19 cellular contexts compared by ENCODE assay signal in the genomic region with DNA sequence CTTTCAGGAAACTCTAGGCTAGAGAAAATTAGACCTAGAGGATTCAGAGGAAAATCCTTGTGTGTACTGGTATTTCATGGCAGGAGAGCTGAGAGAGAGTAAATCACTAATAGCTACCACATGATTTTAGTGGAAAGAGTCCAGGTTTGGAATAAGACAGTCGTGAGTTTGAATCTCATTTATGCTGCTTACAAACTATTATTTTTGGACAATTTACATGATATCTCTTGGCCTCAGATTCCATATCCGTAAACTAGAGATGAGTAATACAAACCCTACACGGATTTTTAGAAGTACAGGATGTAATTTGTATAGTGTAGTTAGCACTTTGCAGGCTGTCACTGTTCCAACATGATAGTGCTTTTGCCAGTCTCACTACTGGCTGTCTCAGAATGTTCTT. TPM values are rescaled to one million over a fixed set of nuclear protein-coding genes. Genes with fewer than 3 reads are reported as not detected.
A peak's percentile ranks its signal among the peaks of the same experiment; 100 is the strongest.
DNase-seq lines count a peak whose midpoint lies in the region; ATAC-seq and TF ChIP-seq lines count a peak whose summit lies in the region.
"Had no signal": no experiment of that assay in that cellular context is flagged by ENCODE, and none has a peak within 500 bp of the region (broad histone marks: within the 10 kb centered on the region; RNA-seq: fewer than 3 reads in every experiment).

No MANE protein-coding gene starts in this region.

- in situ Hi-C loops in brain microvascular endothelial cell (cut with HindIII; ENCODE audit: low pct_ligation_motif_present, low sequenced_read_pairs), result no loop called here

- peak overlapping the region; percentile 10 for H3K27ac ChIP-seq in brain microvascular endothelial cell
- H3K27ac ChIP-seq in upper lobe of right lung, result no peak overlapping the region
- no peak overlapping the region for H3K27ac ChIP-seq in suprapubic skin
- H3K27ac ChIP-seq: hepatocyte, parathyroid adenoma, vagina had no signal

- intact Hi-C loops in upper lobe of right lung (cut with DNase I), result no loop called here

- no peaks in the 10 kb centered on the region for H3K9me3 Mint-ChIP-seq in HFFc6

- peaks cover 2% of the 10 kb centered on the region; the same call in 1 of the 2 replicates for H3K27me3 Mint-ChIP-seq in HFFc6 (ENCODE audit: insufficient read depth)

- WGBS in suprapubic skin, result 26% methylated on average over 3 of the region's 3 CpGs

- TF ChIP-seq CTCF in AG10803 (conservative IDR thresholded peaks at IDR 0.05; ENCODE audit: low read length) (no peak), HFFc6 (IDR thresholded peaks at IDR 0.05) (no peak), brain microvascular endothelial cell (IDR thresholded peaks at IDR 0.05; ENCODE audit: low read depth, low read length, missing control alignments) (no peak), upper lobe of right lung (IDR thresholded peaks at IDR 0.05) (no peak), suprapubic skin (IDR thresholded peaks at IDR 0.05) (no peak)

- H3K27me3 ChIP-seq in brain microvascular endothelial cell (replicated peaks) (no peaks in the 10 kb centered on the region), upper lobe of right lung (no peaks in the 10 kb centered on the region), suprapubic skin (no peaks in the 10 kb centered on the region)
- H3K27me3 ChIP-seq: hepatocyte, spleen, vagina had no signal

- DNase-seq in AG10803 (ENCODE audit: low read depth) (peak; percentile 57), HFFc6 (peak; percentile 32), brain microvascular endothelial cell (no peak), iris pigment epithelial cell (ENCODE audit: low read depth) (peak; percentile 58), upper lobe of right lung (no peak), suprapubic skin (ENCODE audit: low spot score in 2 of 2) (no peak), superior temporal gyrus (ENCODE audit: extremely low spot score) (no peak), KG1 (lab: John Stamatoyannopoulos, UW) (no peak)
- DNase-seq: activated gamma-delta T cell treated with Interleukin-2 at 50 U/mL for 16 hours; DMS79 treated with DMSO at 0.1 percent for 48 hours; Kasumi-1; NCI-H187; NCI-H510A; spleen; stimulated activated naive CD8-positive, alpha-beta T cell treated with anti-CD3 and anti-CD28 coated beads, Interleukin-15, Interleukin-2, amounts not matched to agents 100 U/mL and 50 U/mL, for 24 hours had no signal

- no peak for TF ChIP-seq POLR2A in suprapubic skin (IDR thresholded peaks at IDR 0.05)

- no peak for ATAC-seq in upper lobe of right lung
- ATAC-seq: GM12878; stimulated activated naive CD8-positive, alpha-beta T cell treated with anti-CD3 and anti-CD28 coated beads, Interleukin-15, Interleukin-2, amounts not matched to agents 100 U/mL and 50 U/mL, for 24 hours had no signal

- H3K27ac Mint-ChIP-seq in HFFc6, result no peak overlapping the region

- H3K4me1 Mint-ChIP-seq in HFFc6 (ENCODE audit: low read depth), result peaks cover 59% of the 10 kb centered on the region

- H3K9me3 ChIP-seq in upper lobe of right lung (no peaks in the 10 kb centered on the region), suprapubic skin (no peaks in the 10 kb centered on the region)
- H3K9me3 ChIP-seq: spleen, vagina had no signal

- no peaks in the 10 kb centered on the region for H3K36me3 Mint-ChIP-seq in HFFc6 (ENCODE audit: low read depth)

- no peak for TF ChIP-seq EP300 in suprapubic skin (IDR thresholded peaks at IDR 0.05)

- no peaks in the 10 kb centered on the region for H3K4me1 ChIP-seq in upper lobe of right lung
- peaks cover 12% of the 10 kb centered on the region for H3K4me1 ChIP-seq in suprapubic skin
- H3K4me1 ChIP-seq: parathyroid adenoma, vagina had no signal

- no peak overlapping the region for H3K4me3 Mint-ChIP-seq in HFFc6

- H3K36me3 ChIP-seq in brain microvascular endothelial cell (replicated peaks) (no peaks in the 10 kb centered on the region), upper lobe of right lung (no peaks in the 10 kb centered on the region), suprapubic skin (no peaks in the 10 kb centered on the region)
- H3K36me3 ChIP-seq: spleen, vagina had no signal

- H3K4me3 ChIP-seq in AG10803 (ENCODE audit: low read length) (no peak overlapping the region), brain microvascular endothelial cell (ENCODE audit: low read depth, low read length) (no peak overlapping the region), upper lobe of right lung (no peak overlapping the region), suprapubic skin (no peak overlapping the region)
- H3K4me3 ChIP-seq: GM12878, hepatocyte, spleen, vagina had no signal

RNA-seq across cellular contexts. Expression of gene IL31RA, which starts 2.7 kb away (rescaled TPM):
- under 1 TPM in 4 of 6 experiments, not detected in 2; 0.12 to 0.26 (median 0.19) TPM for total RNA-seq in HFFc6 (2021; fragmentation: NEBNext Ultra II Directional; extraction: Animal tissue kit (Norgen Biotek cat#: 25700))
- total RNA-seq in upper lobe of right lung (0.14 TPM), suprapubic skin (1 to 10 TPM in 2 of 4 donors, under 1 TPM in 2; 0.89 to 3.0 (median 1.0) TPM)
- total RNA-seq: vagina had no signal

Comparison
In these comparisons a context has a peak if more than half of its experiments do, and no peak if none do; other contexts are left out.
1. DNase-seq: peak in AG10803 (single experiment), HFFc6 (single experiment) and iris pigment epithelial cell (single experiment); none in brain microvascular endothelial cell (single experiment), upper lobe of right lung (single experiment), suprapubic skin (0 of 2), superior temporal gyrus (single experiment) and KG1 (single experiment).